21 cellular contexts compared by ENCODE assay signal in genomic region chr5:151724360-151724759, GRCh38. TPM values are rescaled to one million over a fixed set of nuclear protein-coding genes. Genes with fewer than 3 reads are reported as not detected.
DNase-seq lines count a peak whose midpoint lies in the region; ATAC-seq and TF ChIP-seq lines count a peak whose summit lies in the region.
"Had no signal": no experiment of that assay in that cellular context is flagged by ENCODE, and none has a peak within 500 bp of the region (broad histone marks: within the 10 kb centered on the region; RNA-seq: fewer than 3 reads in every experiment).

No MANE protein-coding gene starts in this region.

- no peak for TF ChIP-seq POLR2A in testis (IDR thresholded peaks at IDR 0.05)

- ATAC-seq in left cardiac atrium (peak; percentile 27 to 68), HG03025 (IDR thresholded peaks at IDR 0.05; ENCODE audit: low FRiP score, unreplicated experiment) (no peak)
- ATAC-seq in stimulated activated naive CD8-positive, alpha-beta T cell treated with anti-CD3 and anti-CD28 coated beads, Interleukin-15, Interleukin-2, amounts not matched to agents 100 U/mL and 50 U/mL, for 24 hours: no peak
- ATAC-seq: GM12878 had no signal

- intact Hi-C loops in left cardiac atrium (cut with DNase I) (no loop called here), cardiac septum (cut with DNase I) (no loop called here), testis (cut with DNase I; ENCODE audit: low total_unique reads) (no loop called here)

- DNase-seq in left cardiac atrium (no peak), cardiac septum (ENCODE audit: low spot score) (no peak), cerebellar cortex (ENCODE audit: low spot score) (peak; percentile 17), midbrain (lab: John Stamatoyannopoulos, UW) (peak; percentile 80), testis (peak; percentile 2), mesenteric fat pad (ENCODE audit: low spot score) (no peak)
- DNase-seq in stimulated activated naive CD8-positive, alpha-beta T cell treated with anti-CD3 and anti-CD28 coated beads, Interleukin-15, Interleukin-2, amounts not matched to agents 100 U/mL and 50 U/mL, for 24 hours: no peak
- DNase-seq: 8988T; CD4-positive, CD25-positive, alpha-beta regulatory T cell; COR-L47; H7; HFFc6; IMR-90; NCI-H1436; NCI-H2029; NCI-H345; NCI-H524 treated with DMSO at 0.1 percent for 48 hours; SIG-M5 had no signal

- no peak overlapping the region for H3K4me3 ChIP-seq in testis
- H3K4me3 ChIP-seq: GM12878 had no signal

- H3K36me3 ChIP-seq in testis (ENCODE audit: low read depth, missing control alignments): no peaks in the 10 kb centered on the region

- H3K27me3 ChIP-seq in testis: no peaks in the 10 kb centered on the region

- WGBS in testis, 2 donors: 77 to 91% methylated on average over 2 of the region's 2 CpGs

- H3K27ac ChIP-seq in testis: no peak overlapping the region

- H3K9me3 ChIP-seq in testis: no peaks in the 10 kb centered on the region

- TF ChIP-seq CTCF in testis (IDR thresholded peaks at IDR 0.05): no peak

- peaks cover 25% of the 10 kb centered on the region for H3K4me1 ChIP-seq in testis

RNA-seq across cellular contexts. Expression of gene ATOX1, which starts 34.1 kb away (rescaled TPM):
- total RNA-seq in left cardiac atrium: 10 to 100 TPM; 65.6 to 71.9 TPM
- total RNA-seq in cardiac septum: 61.4 TPM
- total RNA-seq in testis: 100 to 1,000 TPM; 135 to 145 TPM
- 115 TPM for polyA plus RNA-seq in testis (ENCODE audit: insufficient read depth, low read depth, low replicate concordance)
- 99.2 TPM for total RNA-seq in mesenteric fat pad

RNA-seq across cellular contexts. Expression of gene SPARC, which starts 37.6 kb away (rescaled TPM):
- 1,000 to 10,000 TPM in 1 of 2 donors, 100 to 1,000 TPM in 1; 807 to 1,125 TPM for total RNA-seq in left cardiac atrium
- 539 TPM for total RNA-seq in cardiac septum
- 1,000 to 10,000 TPM; 1,884 to 2,585 TPM for total RNA-seq in testis
- 3,080 TPM for polyA plus RNA-seq in testis (ENCODE audit: insufficient read depth, low read depth, low replicate concordance)
- 1,881 TPM for total RNA-seq in mesenteric fat pad
- total RNA-seq: B cell had no signal
- polyA plus RNA-seq: CD4-positive, CD25-positive, alpha-beta regulatory T cell had no signal

RNA-seq across cellular contexts. Expression of gene G3BP1, which starts 47.4 kb away (rescaled TPM):
- total RNA-seq in left cardiac atrium (100 to 1,000 TPM; 103 to 128 TPM), cardiac septum (99.4 TPM), testis (100 to 1,000 TPM; 112 TPM), mesenteric fat pad (186 TPM)
- 115 TPM for polyA plus RNA-seq in testis (ENCODE audit: insufficient read depth, low read depth, low replicate concordance)

Comparison
In these comparisons a context has a peak if more than half of its experiments do, and no peak if none do; other contexts are left out.
1. ATAC-seq: peak in left cardiac atrium (2 of 2); none in HG03025 (single experiment) and stimulated activated naive CD8-positive, alpha-beta T cell treated with anti-CD3 and anti-CD28 coated beads, Interleukin-15, Interleukin-2, amounts not matched to agents 100 U/mL and 50 U/mL, for 24 hours (single experiment).
2. DNase-seq: peak in cerebellar cortex (single experiment), midbrain (single experiment) and testis (single experiment); none in left cardiac atrium (single experiment), cardiac septum (single experiment), stimulated activated naive CD8-positive, alpha-beta T cell treated with anti-CD3 and anti-CD28 coated beads, Interleukin-15, Interleukin-2, amounts not matched to agents 100 U/mL and 50 U/mL, for 24 hours (single experiment) and mesenteric fat pad (single experiment).